Comparison of ENCODE assay signal across 8 cellular contexts in the genomic region with DNA sequence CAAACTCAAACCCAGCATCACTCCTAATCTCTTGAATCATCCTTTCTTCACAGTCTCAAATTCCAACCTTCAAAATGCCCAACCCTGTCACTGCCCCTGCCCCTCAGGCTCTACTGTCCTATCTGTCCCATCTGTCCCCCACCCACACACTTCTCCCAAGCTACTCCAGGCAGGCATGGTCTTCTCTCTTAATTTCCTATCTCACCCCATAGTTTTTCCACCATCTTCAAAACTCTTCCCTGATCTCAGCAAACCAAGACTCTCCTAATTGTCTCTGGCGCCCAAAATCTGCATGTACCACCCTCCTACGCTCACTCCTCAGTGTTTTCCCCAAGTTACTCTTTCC. TPM values are rescaled to one million over a fixed set of nuclear protein-coding genes. Genes with fewer than 3 reads are reported as not detected.
DNase-seq lines count a peak whose midpoint lies in the region; ATAC-seq, FAIRE-seq and TF ChIP-seq lines count a peak whose summit lies in the region.

No MANE protein-coding gene starts in this region.

- DNase-seq in GM18507 (ENCODE audit: extremely low spot score, insufficient read length, low read depth) (no peak), foreskin fibroblast (no peak), skeletal muscle cell (ENCODE audit: low read depth) (no peak), SHP77 treated with DMSO at 0.1 percent for 48 hours (lab: John Stamatoyannopoulos, UW) (no peak), globus pallidus (ENCODE audit: low spot score) (no peak), GM12891 (ENCODE audit: insufficient read length, low spot score) (no peak)

- FAIRE-seq in GM18507 (lab: Jason Lieb, UNC): peak; percentile 35
- FAIRE-seq in GM12891 (lab: Jason Lieb, UNC): no peak

- no peak for TF ChIP-seq POLR2A in GM12891 (IDR thresholded peaks at IDR 0.05; ENCODE audit: low read depth, low read length)

- peak overlapping the region; percentile 75 to 85 for H3K4me3 ChIP-seq in foreskin fibroblast (ENCODE audit: low read depth in 1 of 2, low read length in 2 of 2)
- H3K4me3 ChIP-seq in skeletal muscle cell (ENCODE audit: low read depth, low read length): peak overlapping the region; percentile 64

- TF ChIP-seq CTCF in VCaP (conservative IDR thresholded peaks at IDR 0.05): no peak
- TF ChIP-seq CTCF in foreskin fibroblast (IDR thresholded peaks at IDR 0.05; ENCODE audit: low read depth, low read length): no peak

- H3K27ac ChIP-seq in VCaP: peak overlapping the region; percentile 71

- ATAC-seq in HG03442 (IDR thresholded peaks at IDR 0.05; ENCODE audit: unreplicated experiment): no peak

TF ChIP-seq in GM12891, 5 proteins besides CTCF, POLR2A, EP300 and RAD21:
- no peak for TF ChIP-seq POU2F2 (IDR thresholded peaks at IDR 0.05; ENCODE audit: low read depth, low read length)
- TF ChIP-seq POLR2AphosphoS5 (IDR thresholded peaks at IDR 0.05; ENCODE audit: low read depth, low read length): no peak
- no peak for TF ChIP-seq SPI1 (IDR thresholded peaks at IDR 0.05; ENCODE audit: low read depth, low read length)
- no peak for TF ChIP-seq TAF1 (IDR thresholded peaks at IDR 0.05; ENCODE audit: low read depth, low read length)
- no peak for TF ChIP-seq PAX5 (IDR thresholded peaks at IDR 0.05; ENCODE audit: insufficient read depth, low read length, severe bottlenecking)

RNA-seq across cellular contexts. Expression of a gene that starts 0.6 kb away (rescaled TPM):
- polyA plus RNA-seq in GM12891 (2012; ENCODE audit: low read depth, missing spikeins): 18.4 TPM
